Comparison of ENCODE assay signal across 8 cellular contexts in genomic region chr7:69599211-69599878, GRCh38. TPM values are rescaled to one million over a fixed set of nuclear protein-coding genes. Genes with fewer than 3 reads are reported as not detected.
DNase-seq lines count a peak whose midpoint lies in the region; ATAC-seq and TF ChIP-seq lines count a peak whose summit lies in the region.

No MANE protein-coding gene starts in this region.

- peak overlapping the region; percentile 79 for H3K9ac ChIP-seq in Loucy (ENCODE audit: low read depth, low read length, poor library complexity, severe bottlenecking)
- H3K9ac ChIP-seq in liver (ENCODE audit: low read depth in 1 of 2, low read length in 2 of 2) = peak overlapping the region in 1 of 2 donors; percentile 7

- no peak for TF ChIP-seq RAD21 in liver (IDR thresholded peaks at IDR 0.05)

- H3K4me3 ChIP-seq in Loucy (ENCODE audit: low read length, poor library complexity, severe bottlenecking) = peak overlapping the region; percentile 93
- peak overlapping the region; percentile 14 to 86 (median 70) for H3K4me3 ChIP-seq in liver (ENCODE audit: low read depth in 1 of 3, low read length in 3 of 3)
- peak overlapping the region; percentile 79 for H3K4me3 ChIP-seq in thymus (ENCODE audit: low read length)

- no peak for ATAC-seq in HG03565 (IDR thresholded peaks at IDR 0.05; ENCODE audit: unreplicated experiment)

- peak overlapping the region in 1 of 5 experiments; percentile 97 for H3K4me3 Mint-ChIP-seq in brain

- H3K36me3 Mint-ChIP-seq in brain = no peaks in the 10 kb centered on the region

- H3K79me2 ChIP-seq in Loucy (ENCODE audit: insufficient read depth, low read length) = peaks cover 43% of the 10 kb centered on the region

- H3K4me2 ChIP-seq in Loucy (ENCODE audit: low read depth, low read length, poor library complexity, severe bottlenecking) = peak overlapping the region; percentile 77

- no peaks in the 10 kb centered on the region for H3K36me3 ChIP-seq in Loucy (ENCODE audit: insufficient read depth, low read length)
- no peaks in the 10 kb centered on the region for H3K36me3 ChIP-seq in liver (ENCODE audit: control insufficient read depth in 4 of 4, insufficient read depth in 3 of 4, low read depth in 1 of 4, low read length in 3 of 4)
- no peaks in the 10 kb centered on the region for H3K36me3 ChIP-seq in thymus (ENCODE audit: control insufficient read depth, insufficient read depth)

- H3K27me3 ChIP-seq in Loucy (ENCODE audit: insufficient read depth, low read length, poor library complexity, severe bottlenecking) (no peaks in the 10 kb centered on the region), liver (ENCODE audit: control insufficient read depth in 4 of 4, insufficient read depth in 4 of 4, low read length in 3 of 4) (no peaks in the 10 kb centered on the region), thymus (ENCODE audit: control insufficient read depth, insufficient read depth) (peaks cover 34% of the 10 kb centered on the region)

- peaks cover 43% of the 10 kb centered on the region for H4K20me1 ChIP-seq in Loucy (ENCODE audit: insufficient read depth, low read length, poor library complexity, severe bottlenecking)

- peaks cover 32% of the 10 kb centered on the region for H3K27me3 Mint-ChIP-seq in brain

- DNase-seq in DMS79 treated with DMSO at 0.1 percent for 48 hours (lab: John Stamatoyannopoulos, UW) = peak; percentile 43
- DNase-seq in stimulated activated CD4-positive, alpha-beta T cell treated with anti-CD3 and anti-CD28 coated beads, Interleukin-4, amount 100 ng/mL, for 4 hours = no peak
- no peak for DNase-seq in HUDEP-2 (lab: John Stamatoyannopoulos, UW; ENCODE audit: unreplicated experiment in 76 of 76)

- H2AFZ ChIP-seq in Loucy (ENCODE audit: low read length) = peak overlapping the region; percentile 66

- no peak overlapping the region for H3K27ac ChIP-seq in liver (ENCODE audit: low read depth in 1 of 2, low read length in 2 of 2)
- no peak overlapping the region for H3K27ac ChIP-seq in thymus (ENCODE audit: low read depth)

- H3K9me3 Mint-ChIP-seq in brain = peaks cover 0 to 3% (median 0%) of the 10 kb centered on the region in 5 experiments

- H3F3A ChIP-seq in Loucy (ENCODE audit: low read depth) = no peaks in the 10 kb centered on the region

- H3K4me1 Mint-ChIP-seq in brain = peaks cover 5% of the 10 kb centered on the region

- H3K9me2 ChIP-seq in Loucy (replicated peaks; ENCODE audit: low read depth, low read length) = no peaks in the 10 kb centered on the region

- H3K9me3 ChIP-seq in Loucy (ENCODE audit: insufficient read depth, low read depth, low read length) (no peaks in the 10 kb centered on the region), liver (ENCODE audit: control insufficient read depth in 4 of 4, low read length in 3 of 4) (no peaks in the 10 kb centered on the region), thymus (ENCODE audit: control insufficient read depth) (no peaks in the 10 kb centered on the region)

- WGBS in liver = under 1% methylated on average over 66 of the region's 66 CpGs
- WGBS in thymus = under 1% methylated on average over 66 of the region's 66 CpGs

- H3K27ac Mint-ChIP-seq in brain = peak overlapping the region; percentile 95 to 99 (median 98)

- TF ChIP-seq CTCF in Loucy (conservative IDR thresholded peaks at IDR 0.05; ENCODE audit: low read length) (no peak), brain (conservative IDR thresholded peaks at IDR 0.05) (no peak), liver (IDR thresholded peaks at IDR 0.05; ENCODE audit: low read depth, low read length, missing input control) (no peak)

- H3K4me1 ChIP-seq in Loucy (ENCODE audit: insufficient read depth, low read length, poor library complexity, severe bottlenecking) (peaks cover 47% of the 10 kb centered on the region), liver (ENCODE audit: control insufficient read depth in 4 of 4, insufficient read depth in 4 of 4, low read length in 3 of 4) (peaks cover 0 to 23% (median 9%) of the 10 kb centered on the region in 4 donors), thymus (ENCODE audit: control insufficient read depth, insufficient read depth, low read length) (peaks cover 22% of the 10 kb centered on the region)

TF ChIP-seq in liver, 16 proteins besides CTCF, POLR2A, EP300 and RAD21:
- TF ChIP-seq FOXA2 (IDR thresholded peaks at IDR 0.05) = no peak
- no peak for TF ChIP-seq FOXA1 (IDR thresholded peaks at IDR 0.05)
- no peak for TF ChIP-seq JUND (IDR thresholded peaks at IDR 0.05)
- TF ChIP-seq RXRA (IDR thresholded peaks at IDR 0.05) = no peak
- no peak for TF ChIP-seq GABPA (IDR thresholded peaks at IDR 0.05 in 1 of 2, conservative IDR thresholded peaks at IDR 0.05 in 1 of 2)
- TF ChIP-seq HNF4G (IDR thresholded peaks at IDR 0.05) = no peak
- no peak for TF ChIP-seq EGR1 (IDR thresholded peaks at IDR 0.05; ENCODE audit: low read depth in 2 of 2)
- no peak for TF ChIP-seq TAF1 (conservative IDR thresholded peaks at IDR 0.05)
- no peak for TF ChIP-seq REST (IDR thresholded peaks at IDR 0.05)
- no peak for TF ChIP-seq ATF3 (IDR thresholded peaks at IDR 0.05)
- no peak for TF ChIP-seq ZBTB33 (IDR thresholded peaks at IDR 0.05)
- TF ChIP-seq YY1 (IDR thresholded peaks at IDR 0.05) = no peak
- TF ChIP-seq HNF4A (conservative IDR thresholded peaks at IDR 0.05) = no peak
- no peak for TF ChIP-seq MAX (IDR thresholded peaks at IDR 0.05)
- TF ChIP-seq SP1 (IDR thresholded peaks at IDR 0.05) = no peak
- no peak for TF ChIP-seq NR2F2 (IDR thresholded peaks at IDR 0.05)

RNA-seq across cellular contexts. Expression of gene AUTS2, which starts 1.1 kb away (rescaled TPM):
- polyA plus RNA-seq in brain (ENCODE audit: insufficient read depth, low read depth, low replicate concordance) (59.9 TPM), liver (1 to 10 TPM; 6.4 to 7.6 TPM), thymus (17.1 TPM)
- 10 to 100 TPM in 1 of 2 donors, 1 to 10 TPM in 1; 4.9 to 24.4 TPM for total RNA-seq in liver
